Comparison of ENCODE assay signal across 9 cellular contexts in the genomic region with DNA sequence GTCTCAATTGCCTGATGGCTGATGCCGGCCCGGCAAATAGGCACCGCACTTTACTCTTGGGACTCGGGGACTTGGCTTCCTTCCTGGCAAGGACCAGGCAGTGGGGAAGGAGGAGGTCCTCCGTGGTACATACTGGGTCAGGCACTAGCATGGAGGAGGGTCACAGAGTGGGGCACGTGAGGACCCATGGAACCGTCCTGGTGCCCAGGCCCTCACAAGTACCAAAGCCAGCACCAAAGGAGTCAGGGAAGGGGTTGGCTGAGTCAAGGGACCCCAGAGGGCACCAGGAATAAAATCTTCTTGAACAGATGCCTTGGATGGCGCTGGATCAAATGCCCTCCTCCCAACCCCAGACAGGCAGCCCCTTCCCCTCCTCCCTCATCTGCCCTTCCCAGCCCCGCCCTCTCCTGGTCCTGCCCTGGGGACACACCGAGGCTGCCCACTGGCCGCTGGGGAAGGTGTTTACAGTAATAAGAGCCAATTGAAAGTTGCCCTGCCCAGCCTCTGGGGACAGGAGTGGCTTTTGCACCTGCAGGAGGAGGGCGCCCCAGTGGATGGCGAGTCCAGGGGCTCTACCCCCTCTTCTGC. TPM values are rescaled to one million over a fixed set of nuclear protein-coding genes. Genes with fewer than 3 reads are reported as not detected.
DNase-seq lines count a peak whose midpoint lies in the region; ATAC-seq and TF ChIP-seq lines count a peak whose summit lies in the region.
"Had no signal": no experiment of that assay in that cellular context is flagged by ENCODE, and none has a peak within 500 bp of the region (broad histone marks: within the 10 kb centered on the region; RNA-seq: fewer than 3 reads in every experiment).

No MANE protein-coding gene starts in this region.

- intact Hi-C loops in colonic mucosa (cut with DNase I): no loop called here

- ATAC-seq in stimulated activated effector memory CD8-positive, alpha-beta T cell treated with anti-CD3 and anti-CD28 coated beads, Interleukin-12 subunit alpha, Interleukin-12 subunit beta, amount 100 ng/mL, for 72 hours: no peak
- ATAC-seq in GM18519 (IDR thresholded peaks at IDR 0.05; ENCODE audit: low FRiP score, unreplicated experiment) (no peak), foreskin keratinocyte (no peak)

- peak overlapping the region; percentile 85 for H3K27ac Mint-ChIP-seq in stimulated activated effector memory CD8-positive, alpha-beta T cell treated with anti-CD3 and anti-CD28 coated beads, Interleukin-12 subunit alpha, Interleukin-12 subunit beta, amount 100 ng/mL, for 72 hours

- H3K9me3 ChIP-seq in colonic mucosa: no peaks in the 10 kb centered on the region
- H3K9me3 ChIP-seq: A549 had no signal

- H3K27ac ChIP-seq in colonic mucosa (peak overlapping the region; percentile 20), foreskin keratinocyte (no peak overlapping the region)
- H3K27ac ChIP-seq: A549 had no signal

- H3K36me3 ChIP-seq in colonic mucosa: no peaks in the 10 kb centered on the region

- peaks cover 88% of the 10 kb centered on the region for H3K36me3 Mint-ChIP-seq in stimulated activated effector memory CD8-positive, alpha-beta T cell treated with anti-CD3 and anti-CD28 coated beads, Interleukin-12 subunit alpha, Interleukin-12 subunit beta, amount 100 ng/mL, for 72 hours

- H3K4me1 Mint-ChIP-seq in stimulated activated effector memory CD8-positive, alpha-beta T cell treated with anti-CD3 and anti-CD28 coated beads, Interleukin-12 subunit alpha, Interleukin-12 subunit beta, amount 100 ng/mL, for 72 hours: peaks cover 87% of the 10 kb centered on the region

- no peaks in the 10 kb centered on the region for H3K4me1 ChIP-seq in colonic mucosa
- no peaks in the 10 kb centered on the region for H3K4me1 ChIP-seq in foreskin keratinocyte

- TF ChIP-seq CTCF in colonic mucosa (IDR thresholded peaks at IDR 0.05) (no peak), foreskin keratinocyte (conservative IDR thresholded peaks at IDR 0.05) (no peak)

- H3K27me3 ChIP-seq in colonic mucosa: no peaks in the 10 kb centered on the region
- peaks cover 39% of the 10 kb centered on the region for H3K27me3 ChIP-seq in foreskin keratinocyte

- H3K4me3 Mint-ChIP-seq in stimulated activated effector memory CD8-positive, alpha-beta T cell treated with anti-CD3 and anti-CD28 coated beads, Interleukin-12 subunit alpha, Interleukin-12 subunit beta, amount 100 ng/mL, for 72 hours: peak overlapping the region; percentile 86

- peak; percentile 37 for DNase-seq in NCI-H2107 treated with DMSO at 0.1 percent for 48 hours (lab: John Stamatoyannopoulos, UW; ENCODE audit: unreplicated experiment)
- DNase-seq in NCI-H2107 (lab: John Stamatoyannopoulos, UW): no peak
- peak; percentile 89 for DNase-seq in NCI-H510A treated with DMSO at 0.1 percent for 48 hours (lab: John Stamatoyannopoulos, UW)
- DNase-seq in colonic mucosa: peak; percentile 59
- DNase-seq in stimulated activated effector memory CD8-positive, alpha-beta T cell treated with anti-CD3 and anti-CD28 coated beads, Interleukin-12 subunit alpha, Interleukin-12 subunit beta, amount 100 ng/mL, for 72 hours (ENCODE audit: low spot score in 2 of 2): no peak
- no peak for DNase-seq in GM19238 (ENCODE audit: insufficient read length, low spot score)
- DNase-seq in foreskin keratinocyte: no peak

- no peaks in the 10 kb centered on the region for H3K9me3 Mint-ChIP-seq in stimulated activated effector memory CD8-positive, alpha-beta T cell treated with anti-CD3 and anti-CD28 coated beads, Interleukin-12 subunit alpha, Interleukin-12 subunit beta, amount 100 ng/mL, for 72 hours

- no peak overlapping the region for H3K4me3 ChIP-seq in colonic mucosa
- H3K4me3 ChIP-seq: A549 had no signal

- peak overlapping the region; percentile 26 to 63 for H3K9ac ChIP-seq in colonic mucosa (ENCODE audit: low read depth in 2 of 2, low read length in 2 of 2)

RNA-seq across cellular contexts. Expression of a gene that starts 5.6 kb away (rescaled TPM):
- total RNA-seq in colonic mucosa: under 1 TPM; 0.20 to 0.32 TPM
- total RNA-seq in foreskin keratinocyte: not detected in 2 replicates
- 0.01 TPM in 1 of 2 replicates, not detected in the other for polyA plus RNA-seq in foreskin keratinocyte

RNA-seq across cellular contexts. Expression of a gene that starts 6.0 kb away (rescaled TPM):
- total RNA-seq in colonic mucosa (1 to 10 TPM; 3.9 to 5.2 TPM), foreskin keratinocyte (not detected in 2 replicates)
- polyA plus RNA-seq in foreskin keratinocyte: not detected in 2 replicates
- polyA plus RNA-seq: A549 had no signal

RNA-seq across cellular contexts. Expression of a gene that starts 8.2 kb away (rescaled TPM):
- total RNA-seq in colonic mucosa (100 to 1,000 TPM; 242 to 280 TPM), foreskin keratinocyte (205 and 207 TPM in 2 replicates)
- 235 and 239 TPM in 2 replicates for polyA plus RNA-seq in foreskin keratinocyte

RNA-seq across cellular contexts. Expression of a gene that starts 18.1 kb away (rescaled TPM):
- total RNA-seq in colonic mucosa (10 to 100 TPM; 21.8 to 35.1 TPM), foreskin keratinocyte (9.2 and 10.0 TPM in 2 replicates)
- polyA plus RNA-seq in foreskin keratinocyte: 13.4 and 14.1 TPM in 2 replicates

RNA-seq across cellular contexts. Expression of a gene that starts 18.4 kb away (rescaled TPM):
- total RNA-seq in colonic mucosa (10 to 100 TPM; 38.3 to 70.4 TPM), foreskin keratinocyte (68.8 and 76.4 TPM in 2 replicates)
- polyA plus RNA-seq in foreskin keratinocyte: 77.5 and 91.5 TPM in 2 replicates

Comparison
In these comparisons a context has a peak if more than half of its experiments do, and no peak if none do; other contexts are left out.
1. DNase-seq: peak in NCI-H2107 treated with DMSO at 0.1 percent for 48 hours (single experiment), NCI-H510A treated with DMSO at 0.1 percent for 48 hours (single experiment) and colonic mucosa (single experiment); none in NCI-H2107 (single experiment), stimulated activated effector memory CD8-positive, alpha-beta T cell treated with anti-CD3 and anti-CD28 coated beads, Interleukin-12 subunit alpha, Interleukin-12 subunit beta, amount 100 ng/mL, for 72 hours (0 of 2), GM19238 (single experiment) and foreskin keratinocyte (0 of 2).